8 cellular contexts compared by ENCODE assay signal in the genomic region with DNA sequence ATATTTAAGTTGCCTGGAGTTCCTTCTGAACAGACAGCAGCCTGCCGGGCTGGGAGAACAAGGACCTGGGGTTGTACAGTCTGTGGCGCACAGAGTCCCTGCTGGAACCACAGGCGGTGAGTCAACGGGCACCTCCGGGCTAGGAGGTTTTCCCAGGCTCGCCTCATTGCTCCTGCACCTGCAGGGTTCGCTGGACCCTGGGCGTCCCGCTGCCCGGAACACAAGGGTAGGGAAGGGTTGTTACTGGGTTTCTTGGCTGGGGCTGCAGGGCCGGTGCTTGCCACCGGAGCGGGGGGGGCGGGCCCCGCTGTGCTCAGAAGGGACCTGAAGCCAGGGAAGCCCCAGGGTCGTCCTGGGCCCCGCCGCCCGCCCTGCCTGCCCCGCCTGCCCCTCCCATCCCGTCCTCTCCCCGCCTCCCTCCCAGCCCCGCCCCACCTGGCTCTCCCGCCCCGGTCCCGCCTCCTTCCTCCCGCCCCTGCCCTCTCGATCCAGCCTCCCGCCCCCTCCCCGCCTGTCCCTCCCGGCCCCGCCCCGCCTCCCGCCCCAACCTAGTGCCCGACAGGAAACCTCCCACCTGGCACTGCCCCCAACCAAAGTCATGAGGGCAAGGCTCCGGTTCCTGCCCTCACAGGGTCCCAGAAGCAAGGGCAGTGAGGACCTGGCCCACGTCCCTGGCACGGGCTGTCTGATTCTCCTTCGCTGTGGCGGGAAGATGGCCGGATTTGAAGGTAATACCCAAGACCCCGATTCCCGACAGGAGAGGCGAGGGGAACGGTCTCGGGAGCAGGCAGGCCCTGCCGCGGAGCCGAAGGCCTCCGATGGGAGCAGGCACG. TPM values are rescaled to one million over a fixed set of nuclear protein-coding genes. Genes with fewer than 3 reads are reported as not detected.
DNase-seq lines count a peak whose midpoint lies in the region; ATAC-seq and TF ChIP-seq lines count a peak whose summit lies in the region.

No MANE protein-coding gene starts in this region.

- peak overlapping the region; percentile 78 for H3K9ac ChIP-seq in NT2/D1 (ENCODE audit: insufficient read length, low read depth)

- 0% methylated on average over 7 of the region's 51 CpGs for WGBS in esophagus muscularis mucosa

- no peak for TF ChIP-seq POLR2A in esophagus muscularis mucosa (IDR thresholded peaks at IDR 0.05; ENCODE audit: low read depth)

- peaks cover 17% of the 10 kb centered on the region for H3K9me3 ChIP-seq in NT2/D1 (ENCODE audit: insufficient read depth, low read length)
- H3K9me3 ChIP-seq in esophagus muscularis mucosa: no peaks in the 10 kb centered on the region
- H3K9me3 ChIP-seq in naive thymus-derived CD4-positive, alpha-beta T cell (ENCODE audit: control insufficient read depth in 2 of 3, low read length in 3 of 3): no peaks in the 10 kb centered on the region

- no peak for TF ChIP-seq EP300 in esophagus muscularis mucosa (IDR thresholded peaks at IDR 0.05)

- H3K36me3 ChIP-seq in NT2/D1 (ENCODE audit: insufficient read depth, insufficient read length, low read length) (peaks cover 28% of the 10 kb centered on the region), esophagus muscularis mucosa (peaks cover 0 to 26% (median 24%) of the 10 kb centered on the region in 4 donors)
- H3K36me3 ChIP-seq in naive thymus-derived CD4-positive, alpha-beta T cell (ENCODE audit: control insufficient read depth in 2 of 3, insufficient read depth in 3 of 3, low read length in 3 of 3): peaks cover 0 to 20% (median 0%) of the 10 kb centered on the region in 3 experiments

- POLR2A ChIA-PET in naive thymus-derived CD4-positive, alpha-beta T cell (lab: Charles Lee): no interaction called here

- peaks cover 6 to 29% (median 20%) of the 10 kb centered on the region in 7 donors for H3K4me1 Mint-ChIP-seq in naive thymus-derived CD4-positive, alpha-beta T cell
- peaks cover 37% of the 10 kb centered on the region for H3K4me1 Mint-ChIP-seq in stimulated activated naive CD8-positive, alpha-beta T cell treated with anti-CD3 and anti-CD28 coated beads, Interleukin-15, Interleukin-2, amounts not matched to agents 100 ng/mL and 50 ng/mL, for 24 hours (ENCODE audit: low read depth)

- TF ChIP-seq CTCF in GM13976 (IDR thresholded peaks at IDR 0.05; ENCODE audit: borderline replicate concordance, control extremely low read depth, extremely low read depth, insufficient read depth, missing control alignments) (no peak), esophagus muscularis mucosa (IDR thresholded peaks at IDR 0.05) (no peak)

- H3K27me3 ChIP-seq in NT2/D1 (ENCODE audit: insufficient read depth, insufficient read length) (no peaks in the 10 kb centered on the region), esophagus muscularis mucosa (no peaks in the 10 kb centered on the region)
- no peaks in the 10 kb centered on the region for H3K27me3 ChIP-seq in naive thymus-derived CD4-positive, alpha-beta T cell (ENCODE audit: control insufficient read depth in 2 of 2, insufficient read depth in 2 of 2, low read length in 2 of 2)

- peak; percentile 38 for ATAC-seq in HG03442 (IDR thresholded peaks at IDR 0.05; ENCODE audit: unreplicated experiment)
- ATAC-seq in naive thymus-derived CD4-positive, alpha-beta T cell: peak; percentile 69

- intact Hi-C loops in esophagus muscularis mucosa (cut with DNase I): loop anchor here (5.0 kb wide), 1 partner anchor 186 kb away; no protein-coding TSS in a partner anchor
- intact Hi-C loops in naive thymus-derived CD4-positive, alpha-beta T cell (cut with micrococcal nuclease): loop anchor here (1.0 to 5.0 kb wide), 4 partner anchors 60 to 679 kb away; a partner anchor contains a TSS

- peak; percentile 93 for DNase-seq in GM13976 (ENCODE audit: low spot score)
- peak; percentile 86 for DNase-seq in NT2/D1 (ENCODE audit: low read depth, low spot score)
- DNase-seq in activated T-cell treated with anti-CD3 and anti-CD28 coated beads, Interleukin-2, amount 50 U/mL, for 1 hour: peak; percentile 65
- peak; percentile 87 for DNase-seq in esophagus muscularis mucosa (ENCODE audit: extremely low spot score)
- DNase-seq in naive thymus-derived CD4-positive, alpha-beta T cell: peak in 7 of 9 donors; percentile 23 to 63 (median 39)
- no peak for DNase-seq in NK-92 treated with Interleukin-12 subunit alpha and Interleukin-12 subunit beta, amount 100 ng/mL, for 24 hours (lab: John Stamatoyannopoulos, UW)

- H3K4me3 ChIP-seq in NT2/D1 (ENCODE audit: insufficient read length, low read depth): peak overlapping the region; percentile 73
- peak overlapping the region; percentile 58 to 65 (median 62) for H3K4me3 ChIP-seq in esophagus muscularis mucosa
- H3K4me3 ChIP-seq in naive thymus-derived CD4-positive, alpha-beta T cell (ENCODE audit: low read length): peak overlapping the region; percentile 59

- CTCF ChIA-PET in naive thymus-derived CD4-positive, alpha-beta T cell (lab: Charles Lee): no interaction called here

- peaks cover 0 to 2% (median under 1%) of the 10 kb centered on the region in 5 donors for H3K36me3 Mint-ChIP-seq in naive thymus-derived CD4-positive, alpha-beta T cell
- peaks cover 4% of the 10 kb centered on the region for H3K36me3 Mint-ChIP-seq in stimulated activated naive CD8-positive, alpha-beta T cell treated with anti-CD3 and anti-CD28 coated beads, Interleukin-15, Interleukin-2, amounts not matched to agents 100 ng/mL and 50 ng/mL, for 24 hours (ENCODE audit: low read depth)

- peak overlapping the region; percentile 78 to 89 (median 87) for H3K4me3 Mint-ChIP-seq in naive thymus-derived CD4-positive, alpha-beta T cell
- peak overlapping the region; percentile 81 for H3K4me3 Mint-ChIP-seq in stimulated activated naive CD8-positive, alpha-beta T cell treated with anti-CD3 and anti-CD28 coated beads, Interleukin-15, Interleukin-2, amounts not matched to agents 100 ng/mL and 50 ng/mL, for 24 hours

- peak overlapping the region; percentile 74 to 84 (median 78) for H3K27ac ChIP-seq in esophagus muscularis mucosa (replicated peaks in 1 of 4)
- peak overlapping the region; percentile 69 for H3K27ac ChIP-seq in naive thymus-derived CD4-positive, alpha-beta T cell (ENCODE audit: low read depth, low read length)

- peaks cover 0 to 11% (median 8%) of the 10 kb centered on the region in 5 donors for H3K27me3 Mint-ChIP-seq in naive thymus-derived CD4-positive, alpha-beta T cell
- peaks cover 12% of the 10 kb centered on the region for H3K27me3 Mint-ChIP-seq in stimulated activated naive CD8-positive, alpha-beta T cell treated with anti-CD3 and anti-CD28 coated beads, Interleukin-15, Interleukin-2, amounts not matched to agents 100 ng/mL and 50 ng/mL, for 24 hours

- peaks cover 19% of the 10 kb centered on the region for H3K4me1 ChIP-seq in NT2/D1 (ENCODE audit: insufficient read depth, insufficient read length)
- peaks cover 29 to 51% (median 44%) of the 10 kb centered on the region in 4 donors for H3K4me1 ChIP-seq in esophagus muscularis mucosa
- H3K4me1 ChIP-seq in naive thymus-derived CD4-positive, alpha-beta T cell (ENCODE audit: control insufficient read depth in 2 of 2, insufficient read depth in 2 of 2, low read length in 2 of 2): peaks cover 0 to 10% of the 10 kb centered on the region in 2 donors

- peak overlapping the region; percentile 43 to 90 (median 74) for H3K27ac Mint-ChIP-seq in naive thymus-derived CD4-positive, alpha-beta T cell
- H3K27ac Mint-ChIP-seq in stimulated activated naive CD8-positive, alpha-beta T cell treated with anti-CD3 and anti-CD28 coated beads, Interleukin-15, Interleukin-2, amounts not matched to agents 100 ng/mL and 50 ng/mL, for 24 hours: peak overlapping the region; percentile 81

- in situ Hi-C loops in GM13976 (cut with MboI; ENCODE audit: low sequenced_read_pairs, unreplicated experiment): no loop called here

- H3K9me3 Mint-ChIP-seq in naive thymus-derived CD4-positive, alpha-beta T cell: peaks cover 0 to 14% (median 6%) of the 10 kb centered on the region in 11 donors
- H3K9me3 Mint-ChIP-seq in stimulated activated naive CD8-positive, alpha-beta T cell treated with anti-CD3 and anti-CD28 coated beads, Interleukin-15, Interleukin-2, amounts not matched to agents 100 ng/mL and 50 ng/mL, for 24 hours: peaks cover 5% of the 10 kb centered on the region

RNA-seq across cellular contexts. Expression of a gene that starts 6.8 kb away (rescaled TPM):
- total RNA-seq in esophagus muscularis mucosa: 10 to 100 TPM; 10.8 to 18.4 (median 14.2) TPM
- total RNA-seq in naive thymus-derived CD4-positive, alpha-beta T cell: 10 to 100 TPM; 12.1 to 36.8 (median 26.3) TPM
- polyA plus RNA-seq in naive thymus-derived CD4-positive, alpha-beta T cell: 10 to 100 TPM; 32.3 to 35.1 TPM

RNA-seq across cellular contexts. Expression of a gene that starts 7.0 kb away (rescaled TPM):
- total RNA-seq in esophagus muscularis mucosa: 10 to 100 TPM; 26.6 to 41.0 (median 38.8) TPM
- 10 to 100 TPM; 18.5 to 31.8 (median 27.8) TPM for total RNA-seq in naive thymus-derived CD4-positive, alpha-beta T cell
- polyA plus RNA-seq in naive thymus-derived CD4-positive, alpha-beta T cell: 10 to 100 TPM; 46.9 to 69.5 TPM
